Comparison of ENCODE assay signal across 2 cellular contexts in the genomic region with DNA sequence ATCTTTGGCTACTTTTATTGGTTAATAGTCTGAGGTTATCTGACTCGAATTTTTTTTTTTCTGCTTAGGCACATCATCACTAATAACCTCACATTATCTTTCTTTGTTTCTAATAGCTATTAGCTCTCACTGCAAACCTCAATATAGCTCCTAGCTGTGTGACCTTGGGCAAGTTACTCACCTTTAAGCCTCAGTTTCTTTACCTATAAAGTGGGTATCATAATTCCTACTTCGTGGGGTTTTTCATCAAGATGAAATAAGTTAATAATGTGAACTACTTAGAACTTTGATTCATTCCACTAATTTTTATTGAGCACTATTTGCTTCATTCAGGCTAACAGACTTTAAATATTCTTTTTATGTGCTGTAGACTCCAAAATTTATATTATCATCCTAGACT.
TF ChIP-seq lines count a peak whose summit lies in the region.

No MANE protein-coding gene starts in this region.

TF ChIP-seq in HepG2, 621 proteins besides CTCF, POLR2A, EP300 and RAD21:
- peak; percentile 81 for TF ChIP-seq ZNF629 (CRISPR knock-in tag; conservative IDR thresholded peaks at IDR 0.05)
- TF ChIP-seq ZNF746 (CRISPR knock-in tag; IDR thresholded peaks at IDR 0.05): no peak

TF ChIP-seq in K562, 482 proteins besides CTCF, POLR2A, EP300 and RAD21:
- TF ChIP-seq MCM5 (IDR thresholded peaks at IDR 0.05; ENCODE audit: low read depth): no peak
- peak; percentile 68; the same call in 1 of the 2 replicates for TF ChIP-seq ESRRA (IDR thresholded peaks at IDR 0.05; ENCODE audit: borderline replicate concordance, low read depth)
- TF ChIP-seq RBM25 (IDR thresholded peaks at IDR 0.05; ENCODE audit: low read depth, low read length, severe bottlenecking): peak; percentile 75
- TF ChIP-seq ADNP (tag; IDR thresholded peaks at IDR 0.05): no peak
- no peak for TF ChIP-seq ARID3B (CRISPR knock-in tag; IDR thresholded peaks at IDR 0.05; ENCODE audit: borderline replicate concordance)
- 0 out of 2 replicates have a peak, but pooled peaks have one; percentile 29 for TF ChIP-seq BCOR (IDR thresholded peaks at IDR 0.05)
- TF ChIP-seq CHD4 (IDR thresholded peaks at IDR 0.05; ENCODE audit: insufficient read depth, insufficient replicate concordance, low read depth, low read length, poor library complexity, severe bottlenecking): peak; percentile 43
- no peak for TF ChIP-seq SIN3A (IDR thresholded peaks at IDR 0.05; ENCODE audit: borderline replicate concordance in 2 of 2, control insufficient read depth in 1 of 2, low read depth in 2 of 2, low read length in 2 of 2)
